24 cellular contexts compared by ENCODE assay signal in the genomic region with DNA sequence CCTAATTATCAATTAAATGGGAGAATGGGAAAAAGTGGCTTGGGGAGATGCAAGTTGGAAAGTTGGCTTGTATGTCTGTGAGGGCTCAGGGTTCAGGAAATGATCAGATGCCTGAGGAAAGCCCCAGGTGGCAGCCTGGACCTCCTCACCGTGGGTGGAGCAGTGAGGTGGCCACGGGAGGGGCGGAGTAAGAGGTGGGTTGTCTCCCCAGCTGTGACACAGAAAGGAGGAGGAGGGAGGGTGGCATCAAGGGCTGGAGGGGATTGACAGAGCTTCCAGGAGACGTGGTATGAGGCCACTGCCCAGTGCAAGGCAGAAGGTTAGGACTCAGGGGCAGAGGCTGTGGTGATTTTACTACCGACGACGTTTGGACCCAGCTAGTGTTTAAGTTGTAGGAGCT.
DNase-seq lines count a peak whose midpoint lies in the region; TF ChIP-seq lines count a peak whose summit lies in the region.
"Had no signal": no experiment of that assay in that cellular context is flagged by ENCODE, and none has a peak within 500 bp of the region (broad histone marks: within the 10 kb centered on the region; RNA-seq: fewer than 3 reads in every experiment).

No MANE protein-coding gene starts in this region.

- no peak for TF ChIP-seq CTCF in endothelial cell (IDR thresholded peaks at IDR 0.05; ENCODE audit: unreplicated experiment)

- H3K4me1 ChIP-seq in BLaER1 treated with 17β-estradiol and CSF1 and Interleukin-3, amounts not matched to agents 10 nM and 100 nM, result peaks cover 10 to 62% (median 50%) of the 10 kb centered on the region in 10 experiments; a peak in 19 of 20 replicates
- H3K4me1 ChIP-seq: gastroesophageal sphincter, psoas muscle, SJSA1, suprapubic skin, uterus had no signal

- H3K36me3 ChIP-seq in BLaER1 treated with 17β-estradiol and CSF1 and Interleukin-3, amounts not matched to agents 10 nM and 100 nM, result no peaks in the 10 kb centered on the region; a peak in 1 of 22 replicates
- H3K36me3 ChIP-seq: gastroesophageal sphincter, SJSA1, suprapubic skin, uterus had no signal

- no peak overlapping the region for H3K9ac ChIP-seq in BLaER1 treated with 17β-estradiol and CSF1 and Interleukin-3, amounts not matched to agents 10 nM and 100 nM

- H3K36me3 Mint-ChIP-seq in endothelial cell (ENCODE audit: low read depth, unreplicated experiment), result no peaks in the 10 kb centered on the region

- peak; percentile 6 for DNase-seq in NCI-H82 (lab: John Stamatoyannopoulos, UW)
- DNase-seq in NCI-H82 treated with DMSO at 0.1 percent for 48 hours (lab: John Stamatoyannopoulos, UW; ENCODE audit: unreplicated experiment), result no peak
- peak; percentile 63 for DNase-seq in NCI-H69 (lab: John Stamatoyannopoulos, UW)
- DNase-seq in endothelial cell (ENCODE audit: low spot score), result no peak
- no peak for DNase-seq in GM19238 (ENCODE audit: insufficient read length, low spot score)
- no peak for DNase-seq in superior temporal gyrus (ENCODE audit: extremely low spot score)
- DNase-seq in NCI-H1417 treated with DMSO at 0.1 percent for 48 hours (lab: John Stamatoyannopoulos, UW), result no peak
- DNase-seq: 8988T; activated CD4-positive, CD25-positive, alpha-beta regulatory T cell; activated CD8-positive, alpha-beta memory T cell treated with anti-CD3 and anti-CD28 coated beads, Interleukin-2, amount 50 U/mL, for 4 hours; amygdala; left colon; midbrain; NCI-H526; PC-3; psoas muscle; T-helper 17 cell; uterus had no signal

- peaks cover 4% of the 10 kb centered on the region for H3K27me3 Mint-ChIP-seq in endothelial cell (ENCODE audit: unreplicated experiment)
- H3K27me3 Mint-ChIP-seq: central memory CD8-positive, alpha-beta T cell; T-helper 17 cell had no signal

- peak overlapping the region in 8 of 11 experiments; percentile 55 to 78 (median 72); a peak in 15 of 22 replicates for H3K4me2 ChIP-seq in BLaER1 treated with 17β-estradiol and CSF1 and Interleukin-3, amounts not matched to agents 10 nM and 100 nM

- peaks cover 0 to 15% (median 12%) of the 10 kb centered on the region in 11 experiments; a peak in 12 of 22 replicates for H3K9me3 ChIP-seq in BLaER1 treated with 17β-estradiol and CSF1 and Interleukin-3, amounts not matched to agents 10 nM and 100 nM (replicated peaks in 1 of 11)
- H3K9me3 ChIP-seq: gastroesophageal sphincter, psoas muscle, SJSA1, suprapubic skin, uterus had no signal

- H3K27me3 ChIP-seq in BLaER1 treated with 17β-estradiol and CSF1 and Interleukin-3, amounts not matched to agents 10 nM and 100 nM, result no peaks in the 10 kb centered on the region
- H3K27me3 ChIP-seq: gastroesophageal sphincter, SJSA1, suprapubic skin, uterus had no signal

- no peak overlapping the region for H3K27ac ChIP-seq in BLaER1 treated with 17β-estradiol and CSF1 and Interleukin-3, amounts not matched to agents 10 nM and 100 nM
- H3K27ac ChIP-seq: C4-2B, gastroesophageal sphincter, psoas muscle, SJSA1, suprapubic skin, uterus had no signal

- no peaks in the 10 kb centered on the region for H3K9me3 Mint-ChIP-seq in endothelial cell (ENCODE audit: unreplicated experiment)

- peak overlapping the region; percentile 37 for H3K27ac Mint-ChIP-seq in endothelial cell (ENCODE audit: unreplicated experiment)
- H3K27ac Mint-ChIP-seq: T-helper 17 cell had no signal

- no peak overlapping the region for H3K4me3 ChIP-seq in BLaER1 treated with 17β-estradiol and CSF1 and Interleukin-3, amounts not matched to agents 10 nM and 100 nM
- H3K4me3 ChIP-seq: gastroesophageal sphincter, psoas muscle, SJSA1, suprapubic skin, uterus had no signal

- peaks cover 6% of the 10 kb centered on the region for H3K4me1 Mint-ChIP-seq in endothelial cell (ENCODE audit: unreplicated experiment)
- H3K4me1 Mint-ChIP-seq: central memory CD8-positive, alpha-beta T cell; T-helper 17 cell had no signal

- H4K20me1 ChIP-seq in BLaER1 treated with 17β-estradiol and CSF1 and Interleukin-3, amounts not matched to agents 10 nM and 100 nM, result no peaks in the 10 kb centered on the region

- no peak overlapping the region for H3K4me3 Mint-ChIP-seq in endothelial cell (ENCODE audit: unreplicated experiment)
- H3K4me3 Mint-ChIP-seq: central memory CD8-positive, alpha-beta T cell; T-helper 17 cell had no signal

Comparison
In these comparisons a context has a peak if more than half of its experiments do, and no peak if none do; other contexts are left out.
1. DNase-seq: peak in NCI-H82 (single experiment) and NCI-H69 (single experiment); none in NCI-H82 treated with DMSO at 0.1 percent for 48 hours (single experiment), endothelial cell (single experiment), GM19238 (single experiment), superior temporal gyrus (single experiment) and NCI-H1417 treated with DMSO at 0.1 percent for 48 hours (single experiment).